8 cellular contexts compared by ENCODE assay signal in the genomic region with DNA sequence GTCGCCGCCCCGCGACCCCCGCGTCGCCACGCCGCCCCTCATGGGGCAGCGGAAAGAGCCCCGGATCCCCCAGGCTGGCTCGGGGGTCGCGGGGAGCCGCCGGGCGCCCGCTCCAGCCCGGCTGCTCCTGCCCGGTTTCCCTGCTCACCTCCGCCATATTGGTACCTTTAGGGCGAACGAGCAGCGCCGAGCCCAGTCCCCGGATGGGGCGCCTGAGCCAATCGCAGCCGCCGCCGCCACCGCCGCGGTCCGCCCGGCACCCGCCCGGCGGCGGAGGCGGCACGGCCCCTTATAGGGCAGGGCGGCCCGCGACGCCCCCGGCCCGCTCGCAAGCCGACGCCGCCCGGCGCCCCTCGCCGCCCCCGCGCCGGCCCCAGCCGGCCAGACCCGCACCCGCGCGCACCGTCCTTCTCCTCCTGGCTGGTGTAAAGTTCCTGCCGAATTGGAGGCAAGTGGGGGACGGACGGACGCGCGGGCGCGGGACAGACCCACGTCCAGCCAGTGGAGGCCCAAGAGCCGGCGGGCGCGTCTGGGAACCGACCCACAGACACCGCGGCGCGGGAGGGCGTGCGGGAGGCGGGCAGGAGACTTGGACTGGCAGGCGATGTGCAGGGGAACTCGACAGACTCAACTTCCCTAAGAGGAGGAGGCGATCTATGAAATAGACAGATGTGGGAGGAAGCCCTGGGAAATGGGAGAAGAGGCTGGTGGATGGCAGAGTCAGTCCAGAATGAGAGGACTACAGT. TPM values are rescaled to one million over a fixed set of nuclear protein-coding genes. Genes with fewer than 3 reads are reported as not detected.
A peak's percentile ranks its signal among the peaks of the same experiment; 100 is the strongest.
DNase-seq lines count a peak whose midpoint lies in the region; ATAC-seq, FAIRE-seq and TF ChIP-seq lines count a peak whose summit lies in the region.

Gene MIER3, minus strand, starts transcription at position 178 of the 746 bp plus-strand sequence. Its CDS starts 21 bp downstream, at position 157.

- H3K27me3 ChIP-seq in bronchial epithelial cell (ENCODE audit: control insufficient read depth, insufficient read depth, low read length) = no peaks in the 10 kb centered on the region

- H3K36me3 ChIP-seq in bronchial epithelial cell (ENCODE audit: control insufficient read depth, insufficient read depth, low read length) = peaks cover 2% of the 10 kb centered on the region

- ATAC-seq in HG02884 (IDR thresholded peaks at IDR 0.05; ENCODE audit: unreplicated experiment) = peak; percentile 89

- FAIRE-seq in bronchial epithelial cell (lab: Jason Lieb, UNC) = no peak

- H3K4me3 ChIP-seq in WI38 (ENCODE audit: low read depth, low read length) (peak within 1 kb of the TSS; percentile 72), bronchial epithelial cell (ENCODE audit: low read depth, low read length) (peak within 1 kb of the TSS; percentile 56)

- TF ChIP-seq CTCF in WI38 (IDR thresholded peaks at IDR 0.05; ENCODE audit: low read depth, low read length) (no peak), bronchial epithelial cell (IDR thresholded peaks at IDR 0.05; ENCODE audit: insufficient read depth, low read length, severe bottlenecking) (no peak)

- peak; percentile 70 for DNase-seq in NCI-H1436 (lab: John Stamatoyannopoulos, UW)
- no peak for DNase-seq in NCI-H1436 treated with DMSO at 0.1 percent for 48 hours (lab: John Stamatoyannopoulos, UW)
- DNase-seq in NCI-H2029 (lab: John Stamatoyannopoulos, UW) = peak; percentile 61
- peak; percentile 49 for DNase-seq in bronchial epithelial cell (ENCODE audit: low read depth)
- peak; percentile 91 for DNase-seq in islet precursor cell
- peak; percentile 59 to 79 (median 62) for DNase-seq in stimulated activated CD4-positive, alpha-beta T cell treated with anti-CD3 and anti-CD28 coated beads, Interleukin-12 subunit alpha, Interleukin-12 subunit beta, amount 100 ng/mL, for 48 hours (ENCODE audit: low read depth in 2 of 3, low spot score in 1 of 3)

RNA-seq across cellular contexts. Expression of gene MIER3, which starts in this region (rescaled TPM):
- total RNA-seq in bronchial epithelial cell = 18.2 and 32.9 TPM in 2 replicates
